15 cellular contexts compared by ENCODE assay signal in the genomic region with DNA sequence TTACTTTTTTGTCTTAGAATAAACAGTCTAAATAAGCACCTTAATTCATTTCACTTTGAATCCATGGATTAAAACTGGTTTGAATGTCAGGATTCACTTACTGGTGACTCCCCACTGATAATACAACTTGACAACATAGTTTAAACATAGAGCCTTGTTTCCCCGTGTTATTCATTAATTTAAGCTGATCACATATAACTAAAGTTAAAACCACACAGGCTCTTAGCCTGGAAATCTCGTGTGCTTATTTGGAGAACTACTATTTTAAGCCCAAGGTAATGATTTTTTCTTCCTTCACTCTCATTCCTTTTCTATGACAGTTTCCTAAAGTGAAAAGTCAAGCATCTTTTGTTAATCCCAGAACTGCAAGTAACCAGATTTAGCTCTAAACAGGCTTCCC.
"Had no signal": no experiment of that assay in that cellular context is flagged by ENCODE, and none has a peak within 500 bp of the region (broad histone marks: within the 10 kb centered on the region; RNA-seq: fewer than 3 reads in every experiment).

No MANE protein-coding gene starts in this region.

- FAIRE-seq: colon, kidney had no signal

- H2AFZ ChIP-seq: hepatocyte had no signal

- H3K4me3 Mint-ChIP-seq: activated CD4-positive, alpha-beta T cell treated with anti-CD3 and anti-CD28 coated beads, Interleukin-2, amount 10 ng/mL, durations not matched to agents 24 days and 14 days; activated naive CD4-positive, alpha-beta T cell treated with anti-CD3 and anti-CD28 coated beads, Interleukin-2, amount 10 ng/mL, durations not matched to agents 7 days and 5 days had no signal

- H3K27ac ChIP-seq: breast epithelium, hepatocyte, neutrophil, SK-N-MC, suprapubic skin, upper lobe of left lung had no signal

- H3K4me3 ChIP-seq: breast epithelium, hepatocyte, SK-N-MC, spleen, suprapubic skin, upper lobe of left lung had no signal

- H3K27me3 ChIP-seq: breast epithelium, hepatocyte, neutrophil, spleen, suprapubic skin, upper lobe of left lung had no signal

- H3K36me3 ChIP-seq: breast epithelium, neutrophil had no signal

- H3K4me2 ChIP-seq: hepatocyte had no signal

- DNase-seq: activated CD4-positive, alpha-beta T cell treated with anti-CD3 and anti-CD28 coated beads, Interleukin-2, amount 10 ng/mL, durations not matched to agents 24 days and 14 days; activated CD8-positive, alpha-beta memory T cell treated with anti-CD3 and anti-CD28 coated beads for 24 hours; activated naive CD4-positive, alpha-beta T cell treated with anti-CD3 and anti-CD28 coated beads, Interleukin-2, amount 10 ng/mL, durations not matched to agents 7 days and 5 days; kidney; spleen; stimulated activated CD4-positive, alpha-beta T cell treated with anti-CD3 and anti-CD28 coated beads, Interleukin-2, amount 100 ng/mL, for 24 hours; T-helper 1 cell; upper lobe of left lung had no signal

- H3K9me3 ChIP-seq: breast epithelium, neutrophil, spleen, suprapubic skin, upper lobe of left lung had no signal

- H3K9me3 Mint-ChIP-seq: activated CD4-positive, alpha-beta T cell treated with anti-CD3 and anti-CD28 coated beads, Interleukin-2, amount 10 ng/mL, durations not matched to agents 24 days and 14 days; activated naive CD4-positive, alpha-beta T cell treated with anti-CD3 and anti-CD28 coated beads, Interleukin-2, amount 10 ng/mL, durations not matched to agents 7 days and 5 days had no signal

- H3K4me1 ChIP-seq: breast epithelium had no signal

- H3K79me2 ChIP-seq: hepatocyte had no signal

- H3K27me3 Mint-ChIP-seq: activated CD4-positive, alpha-beta T cell treated with anti-CD3 and anti-CD28 coated beads, Interleukin-2, amount 10 ng/mL, durations not matched to agents 24 days and 14 days; activated naive CD4-positive, alpha-beta T cell treated with anti-CD3 and anti-CD28 coated beads, Interleukin-2, amount 10 ng/mL, durations not matched to agents 7 days and 5 days; progenitor cell of endocrine pancreas had no signal

- H3K27ac Mint-ChIP-seq: activated CD4-positive, alpha-beta T cell treated with anti-CD3 and anti-CD28 coated beads, Interleukin-2, amount 10 ng/mL, durations not matched to agents 24 days and 14 days; activated naive CD4-positive, alpha-beta T cell treated with anti-CD3 and anti-CD28 coated beads, Interleukin-2, amount 10 ng/mL, durations not matched to agents 7 days and 5 days; progenitor cell of endocrine pancreas had no signal
